Comparison of ENCODE assay signal across 7 cellular contexts in genomic region chrX:27555514-27555913, GRCh38. TPM values are rescaled to one million over a fixed set of nuclear protein-coding genes. Genes with fewer than 3 reads are reported as not detected.
DNase-seq lines count a peak whose midpoint lies in the region; ATAC-seq and TF ChIP-seq lines count a peak whose summit lies in the region.

No MANE protein-coding gene starts in this region.

- H3K4me2 ChIP-seq in neuronal stem cell (ENCODE audit: insufficient read depth, low read length, poor library complexity, severe bottlenecking), result no peak overlapping the region

- H2BK120ac ChIP-seq in neuronal stem cell (ENCODE audit: low read depth, low read length), result no peak overlapping the region

- no peak overlapping the region for H4K91ac ChIP-seq in neuronal stem cell (ENCODE audit: low read depth, low read length, poor library complexity)

- H3K14ac ChIP-seq in neuronal stem cell (ENCODE audit: low read length), result no peak overlapping the region

- H3K27me3 ChIP-seq in neuronal stem cell (ENCODE audit: control insufficient read depth in 3 of 3, insufficient read depth in 3 of 3, low read depth in 1 of 3, low read length in 3 of 3), result no peaks in the 10 kb centered on the region

- H3K27ac Mint-ChIP-seq in activated naive CD4-positive, alpha-beta T cell treated with anti-CD3 and anti-CD28 coated beads for 36 hours, result no peak overlapping the region

- no peaks in the 10 kb centered on the region for H3K9me3 ChIP-seq in neuronal stem cell (replicated peaks in 1 of 2; ENCODE audit: control insufficient read depth in 2 of 2, insufficient read depth in 1 of 2, low read depth in 1 of 2, low read length in 2 of 2)

- H3K9me3 Mint-ChIP-seq in activated naive CD4-positive, alpha-beta T cell treated with anti-CD3 and anti-CD28 coated beads for 36 hours, result no peaks in the 10 kb centered on the region

- H3K4me1 Mint-ChIP-seq in activated naive CD4-positive, alpha-beta T cell treated with anti-CD3 and anti-CD28 coated beads for 36 hours (ENCODE audit: low read depth), result no peaks in the 10 kb centered on the region

- H3K4ac ChIP-seq in neuronal stem cell (ENCODE audit: low read length), result no peak overlapping the region

- intact Hi-C loops in activated naive CD4-positive, alpha-beta T cell treated with anti-CD3 and anti-CD28 coated beads for 36 hours (cut with micrococcal nuclease), result no loop called here

- no peak overlapping the region for H2AFZ ChIP-seq in neuronal stem cell (ENCODE audit: low read length)

- no peaks in the 10 kb centered on the region for H3K36me3 ChIP-seq in neuronal stem cell (replicated peaks in 1 of 2; ENCODE audit: control insufficient read depth in 2 of 2, insufficient read depth in 2 of 2, low read length in 2 of 2)

- ATAC-seq in GM19351 (IDR thresholded peaks at IDR 0.05; ENCODE audit: unreplicated experiment), result peak; percentile 48
- ATAC-seq in HG02870 (IDR thresholded peaks at IDR 0.05; ENCODE audit: unreplicated experiment), result no peak
- no peak for ATAC-seq in GM21526 (IDR thresholded peaks at IDR 0.05; ENCODE audit: low FRiP score, unreplicated experiment)

- no peak overlapping the region for H3K18ac ChIP-seq in neuronal stem cell (ENCODE audit: low read length)

- H3K27me3 Mint-ChIP-seq in activated naive CD4-positive, alpha-beta T cell treated with anti-CD3 and anti-CD28 coated beads for 36 hours (ENCODE audit: low read depth), result no peaks in the 10 kb centered on the region

- peak; percentile 65 for TF ChIP-seq CTCF in choroid plexus epithelial cell (conservative IDR thresholded peaks at IDR 0.05; ENCODE audit: low read depth, low read length)

- no peak overlapping the region for H2BK12ac ChIP-seq in neuronal stem cell (ENCODE audit: low read length)

- no peaks in the 10 kb centered on the region for H3K79me1 ChIP-seq in neuronal stem cell (ENCODE audit: low read depth, low read length)

- no peak overlapping the region for H2AK5ac ChIP-seq in neuronal stem cell (ENCODE audit: low read depth, low read length)

- no peak overlapping the region for H2BK5ac ChIP-seq in neuronal stem cell (ENCODE audit: low read length)

- H3K4me3 Mint-ChIP-seq in activated naive CD4-positive, alpha-beta T cell treated with anti-CD3 and anti-CD28 coated beads for 36 hours, result no peak overlapping the region

- no peak overlapping the region for H3K23ac ChIP-seq in neuronal stem cell (ENCODE audit: low read depth, low read length, poor library complexity)

- no peak overlapping the region for H3K4me3 ChIP-seq in choroid plexus epithelial cell (ENCODE audit: low read depth, low read length)
- no peak overlapping the region for H3K4me3 ChIP-seq in neuronal stem cell (ENCODE audit: low read length in 2 of 2)

- no peak overlapping the region for H4K8ac ChIP-seq in neuronal stem cell (ENCODE audit: low read depth, low read length)

- H2BK15ac ChIP-seq in neuronal stem cell (ENCODE audit: low read length), result no peak overlapping the region

- CTCF ChIA-PET in activated naive CD4-positive, alpha-beta T cell treated with anti-CD3 and anti-CD28 coated beads for 36 hours (lab: Charles Lee), result no interaction called here

- no peak overlapping the region for H3K9ac ChIP-seq in neuronal stem cell (ENCODE audit: low read depth, low read length, poor library complexity)

- H3K27ac ChIP-seq in neuronal stem cell (replicated peaks; ENCODE audit: low read length), result no peak overlapping the region

- peak; percentile 10 for DNase-seq in NCI-H1694 treated with DMSO at 0.1 percent for 48 hours (lab: John Stamatoyannopoulos, UW)
- peak; percentile 58 for DNase-seq in choroid plexus epithelial cell (ENCODE audit: low read depth)
- peak; percentile 18 for DNase-seq in neuronal stem cell (ENCODE audit: low spot score)
- DNase-seq in activated naive CD4-positive, alpha-beta T cell treated with anti-CD3 and anti-CD28 coated beads for 36 hours, result no peak

- WGBS in neuronal stem cell (ENCODE audit: extremely low coverage in 2 of 2, insufficient read length in 2 of 2, insufficient replicate concordance in 1 of 2), 2 donors, result no CpG with 5 or more reads among the region's 3 CpGs

- H3K4me1 ChIP-seq in neuronal stem cell (ENCODE audit: control insufficient read depth in 2 of 2, insufficient read depth in 1 of 2, low read depth in 1 of 2, low read length in 2 of 2), result no peaks in the 10 kb centered on the region

- H3K36me3 Mint-ChIP-seq in activated naive CD4-positive, alpha-beta T cell treated with anti-CD3 and anti-CD28 coated beads for 36 hours (ENCODE audit: low read depth), result no peaks in the 10 kb centered on the region

RNA-seq across cellular contexts. Expression of gene DCAF8L2, which starts 34.6 kb away (rescaled TPM):
- not detected for polyA plus RNA-seq in neuronal stem cell (2013, experiment 1 of 2)
- not detected for polyA plus RNA-seq in neuronal stem cell (2013, experiment 2 of 2)
- total RNA-seq in activated naive CD4-positive, alpha-beta T cell treated with anti-CD3 and anti-CD28 coated beads for 36 hours, result not detected
